Comparison of ENCODE assay signal across 9 cellular contexts in genomic region chr2:171706152-171706803, GRCh38. TPM values are rescaled to one million over a fixed set of nuclear protein-coding genes. Genes with fewer than 3 reads are reported as not detected.
A peak's percentile ranks its signal among the peaks of the same experiment; 100 is the strongest.
DNase-seq lines count a peak whose midpoint lies in the region; ATAC-seq, FAIRE-seq and TF ChIP-seq lines count a peak whose summit lies in the region.
"Had no signal": no experiment of that assay in that cellular context is flagged by ENCODE, and none has a peak within 500 bp of the region (broad histone marks: within the 10 kb centered on the region; RNA-seq: fewer than 3 reads in every experiment).

No MANE protein-coding gene starts in this region.

- H3K4me3 ChIP-seq in Caco-2 (ENCODE audit: low read depth, low read length) = no peak overlapping the region
- no peak overlapping the region for H3K4me3 ChIP-seq in HFF-Myc (replicated peaks; ENCODE audit: low read depth, low read length)

- H3K36me3 Mint-ChIP-seq in Caco-2 (ENCODE audit: insufficient read depth, unreplicated experiment) = peaks cover 7% of the 10 kb centered on the region
- peaks cover 12% of the 10 kb centered on the region for H3K36me3 Mint-ChIP-seq in T-helper 2 cell treated with Interferon-gamma antibody and Interleukin-4, amounts not matched to agents 5 μg/mL and 100 μg/mL, for 36 hours (ENCODE audit: low read depth)

- intact Hi-C loops in Caco-2 (cut with micrococcal nuclease; ENCODE audit: unreplicated experiment) = loop anchor here (1.0 to 10.0 kb wide), 4 partner anchors 81 to 759 kb away; no protein-coding TSS in a partner anchor

- H3K4me1 Mint-ChIP-seq in Caco-2 (ENCODE audit: low read depth, unreplicated experiment) = no peaks in the 10 kb centered on the region
- H3K4me1 Mint-ChIP-seq in T-helper 2 cell treated with Interferon-gamma antibody and Interleukin-4, amounts not matched to agents 5 μg/mL and 100 μg/mL, for 36 hours (ENCODE audit: low read depth) = peaks cover 3% of the 10 kb centered on the region

- DNase-seq in Caco-2 (peak in 1 of 2 experiments; percentile 10), HFF-Myc (ENCODE audit: extremely low read depth, low read depth) (peak; percentile 19), SW480 (ENCODE audit: low spot score) (peak; percentile 30), activated gamma-delta T cell treated with Interleukin-2 at 50 U/mL for 16 hours (no peak), T-helper 9 cell (no peak)
- DNase-seq in T-helper 2 cell treated with Interferon-gamma antibody and Interleukin-4, amounts not matched to agents 5 μg/mL and 100 μg/mL, for 36 hours (ENCODE audit: low spot score) = no peak
- DNase-seq: hypothalamus had no signal

- POLR2A ChIA-PET in Caco-2 (lab: Charles Lee) = no interaction called here

- H3K27me3 Mint-ChIP-seq in Caco-2 (ENCODE audit: insufficient read depth, unreplicated experiment) = no peaks in the 10 kb centered on the region
- no peaks in the 10 kb centered on the region for H3K27me3 Mint-ChIP-seq in T-helper 2 cell treated with Interferon-gamma antibody and Interleukin-4, amounts not matched to agents 5 μg/mL and 100 μg/mL, for 36 hours (ENCODE audit: low read depth)

- peak; percentile 90 for FAIRE-seq in islet of Langerhans (lab: Jason Lieb, UNC)

- H3K27me3 ChIP-seq in Caco-2 (replicated peaks; ENCODE audit: control insufficient read depth, insufficient read depth, low read length) = no peaks in the 10 kb centered on the region

- peaks cover 1% of the 10 kb centered on the region; the same call in 1 of the 2 replicates for H3K36me3 ChIP-seq in Caco-2 (ENCODE audit: control insufficient read depth, insufficient read depth, low read length)

- H3K9me3 Mint-ChIP-seq in Caco-2 (ENCODE audit: unreplicated experiment) = no peaks in the 10 kb centered on the region
- H3K9me3 Mint-ChIP-seq in T-helper 2 cell treated with Interferon-gamma antibody and Interleukin-4, amounts not matched to agents 5 μg/mL and 100 μg/mL, for 36 hours = no peaks in the 10 kb centered on the region

- no peak overlapping the region for H3K27ac Mint-ChIP-seq in Caco-2 (ENCODE audit: unreplicated experiment)
- H3K27ac Mint-ChIP-seq in T-helper 2 cell treated with Interferon-gamma antibody and Interleukin-4, amounts not matched to agents 5 μg/mL and 100 μg/mL, for 36 hours = no peak overlapping the region

- TF ChIP-seq CTCF in Caco-2 (IDR thresholded peaks at IDR 0.05; ENCODE audit: insufficient read depth in 1 of 2, low read depth in 1 of 2, low read length in 1 of 2, severe bottlenecking in 1 of 2, unreplicated experiment in 1 of 2) = peak; percentile 23 to 30
- no peak for TF ChIP-seq CTCF in HFF-Myc (IDR thresholded peaks at IDR 0.05; ENCODE audit: low read depth, low read length, missing control alignments)

- ATAC-seq in HG02571 (IDR thresholded peaks at IDR 0.05; ENCODE audit: unreplicated experiment) = no peak

- H3K4me3 Mint-ChIP-seq in Caco-2 (ENCODE audit: unreplicated experiment) = no peak overlapping the region
- H3K4me3 Mint-ChIP-seq in T-helper 2 cell treated with Interferon-gamma antibody and Interleukin-4, amounts not matched to agents 5 μg/mL and 100 μg/mL, for 36 hours = no peak overlapping the region

- no TSS peak for BruUV-seq in Caco-2 (replicated peaks; lab: Mats Ljungman, UMichigan)

- H3K4me1 ChIP-seq in Caco-2 = no peaks in the 10 kb centered on the region; the same call in 1 of the 2 replicates

- no peaks in the 10 kb centered on the region for H3K9me3 ChIP-seq in Caco-2

- CTCF ChIA-PET in Caco-2 (lab: Charles Lee) = interaction anchor here (1.5 kb wide), 2 partner anchors 396 to 421 kb away, joined by 5 to 7 read pairs; partner anchors contain the start of gene DLX2

RNA-seq across cellular contexts. Expression of gene DYNC1I2, which starts 19.0 kb away (rescaled TPM):
- total RNA-seq in Caco-2 (2022) = 62.9 and 69.6 TPM in 2 replicates

Comparison
In these comparisons a context has a peak if more than half of its experiments do, and no peak if none do; other contexts are left out.
1. DNase-seq: peak in HFF-Myc (single experiment) and SW480 (single experiment); none in activated gamma-delta T cell treated with Interleukin-2 at 50 U/mL for 16 hours (single experiment), T-helper 2 cell treated with Interferon-gamma antibody and Interleukin-4, amounts not matched to agents 5 μg/mL and 100 μg/mL, for 36 hours (single experiment) and T-helper 9 cell (single experiment).